ENCODE assay signal across 11 cellular contexts in genomic region chr2:228613133-228613532, GRCh38.
DNase-seq lines count a peak whose midpoint lies in the region; ATAC-seq and TF ChIP-seq lines count a peak whose summit lies in the region.
"Had no signal": no experiment of that assay in that cellular context is flagged by ENCODE, and none has a peak within 500 bp of the region (broad histone marks: within the 10 kb centered on the region; RNA-seq: fewer than 3 reads in every experiment).

No MANE protein-coding gene starts in this region.

- TF ChIP-seq POLR2A in body of pancreas (IDR thresholded peaks at IDR 0.05): no peak

- H3K27me3 ChIP-seq in body of pancreas: no peaks in the 10 kb centered on the region
- H3K27me3 ChIP-seq: left lung had no signal

- no peak overlapping the region for H3K4me3 ChIP-seq in body of pancreas
- H3K4me3 ChIP-seq: left lung, psoas muscle had no signal

- no peaks in the 10 kb centered on the region for H3K9me3 ChIP-seq in body of pancreas

- H3K4me1 ChIP-seq in body of pancreas: no peaks in the 10 kb centered on the region
- H3K4me1 ChIP-seq: left lung, psoas muscle had no signal

- intact Hi-C loops in body of pancreas (cut with DNase I): no loop called here

- no peak for TF ChIP-seq CTCF in body of pancreas (IDR thresholded peaks at IDR 0.05)

- WGBS in body of pancreas, 2 donors: 82 to 92% methylated on average over 3 of the region's 3 CpGs

- H3K36me3 ChIP-seq in body of pancreas (replicated peaks in 1 of 2; ENCODE audit: insufficient read depth in 1 of 2, low read depth in 2 of 2): no peaks in the 10 kb centered on the region
- H3K36me3 ChIP-seq: left lung had no signal

- peak; percentile 69 for DNase-seq in T1000 (lab: John Stamatoyannopoulos, UW)
- DNase-seq in non-pigmented ciliary epithelial cell (ENCODE audit: low read depth): peak; percentile 93
- no peak for DNase-seq in SIG-M5 (lab: John Stamatoyannopoulos, UW)
- no peak for DNase-seq in NCI-H1092 (lab: John Stamatoyannopoulos, UW)
- DNase-seq in body of pancreas: no peak
- DNase-seq: activated naive CD4-positive, alpha-beta T cell treated with anti-CD3 and anti-CD28 coated beads for 36 hours; left lung; psoas muscle had no signal

- ATAC-seq in GM18858 (IDR thresholded peaks at IDR 0.05; ENCODE audit: unreplicated experiment): peak; percentile 53
- ATAC-seq in HG03025 (IDR thresholded peaks at IDR 0.05; ENCODE audit: low FRiP score, unreplicated experiment): peak; percentile 57
- ATAC-seq in body of pancreas: no peak
- ATAC-seq: left lung, psoas muscle had no signal

- H3K27ac ChIP-seq in body of pancreas: no peak overlapping the region
- H3K27ac ChIP-seq: left lung, psoas muscle, VCaP had no signal

Comparison
In these comparisons a context has a peak if more than half of its experiments do, and no peak if none do; other contexts are left out.
1. DNase-seq: peak in T1000 (single experiment) and non-pigmented ciliary epithelial cell (single experiment); none in SIG-M5 (single experiment), NCI-H1092 (single experiment) and body of pancreas (0 of 4).